In genomic region chr5:151123897-151124751, GRCh38 we compare ENCODE assay signal across 1 cellular context.
A peak's percentile ranks its signal among the peaks of the same experiment; 100 is the strongest.
TF ChIP-seq lines count a peak whose summit lies in the region.

No MANE protein-coding gene starts in this region.

TF ChIP-seq in GM12878, 131 proteins besides CTCF, POLR2A, EP300 and RAD21 (continued from another document and continues in another):
- TF ChIP-seq ATF3 (IDR thresholded peaks at IDR 0.05; ENCODE audit: borderline replicate concordance, extremely low read depth, low read depth, low read length) (no peak), BACH1 (IDR thresholded peaks at IDR 0.05; ENCODE audit: borderline replicate concordance) (peak; percentile 59; the same call in 1 of the 2 replicates), ZBTB40 (IDR thresholded peaks at IDR 0.05; ENCODE audit: borderline replicate concordance) (no peak), BHLHE40 (IDR thresholded peaks at IDR 0.05; ENCODE audit: borderline replicate concordance in 1 of 2, low read depth in 2 of 2, low read length in 1 of 2) (peak; percentile 97 to 99), ETV6 (conservative IDR thresholded peaks at IDR 0.05 in 1 of 2, IDR thresholded peaks at IDR 0.05 in 1 of 2; ENCODE audit: borderline replicate concordance in 1 of 2, low read depth in 1 of 2) (no peak), MYB (IDR thresholded peaks at IDR 0.05; ENCODE audit: borderline replicate concordance, low read depth, low read length) (no peak), RAD51 (IDR thresholded peaks at IDR 0.05) (no peak), RUNX3 (IDR thresholded peaks at IDR 0.05; ENCODE audit: low read length) (peak; percentile 93), FOXM1 (IDR thresholded peaks at IDR 0.05; ENCODE audit: low read depth, low read length) (peak; percentile 98), NBN (IDR thresholded peaks at IDR 0.05) (peak; percentile 98), TAF1 (IDR thresholded peaks at IDR 0.05; ENCODE audit: borderline replicate concordance, low read depth, low read length) (no peak), BCL11A (IDR thresholded peaks at IDR 0.05; ENCODE audit: low read depth, low read length) (peak; percentile 91), GABPA (IDR thresholded peaks at IDR 0.05; ENCODE audit: low read depth) (no peak), STAT1 (conservative IDR thresholded peaks at IDR 0.05) (peak; percentile 68; the same call in 1 of the 2 replicates), EGR1 (IDR thresholded peaks at IDR 0.05; ENCODE audit: borderline replicate concordance in 1 of 2, low read depth in 2 of 2, low read length in 2 of 2) (peak in 1 of 2 experiments; percentile 96; a peak in 2 of 3 replicates), SMARCA5 (IDR thresholded peaks at IDR 0.05) (peak; percentile 88), MTA3 (IDR thresholded peaks at IDR 0.05; ENCODE audit: borderline replicate concordance, low read length) (0 out of 2 replicates have a peak, but pooled peaks have one; percentile 69), POLR2AphosphoS2 (IDR thresholded peaks at IDR 0.05; ENCODE audit: low read depth, low read length) (no peak; the same call in 1 of the 2 replicates), EED (IDR thresholded peaks at IDR 0.05; ENCODE audit: low read depth) (peak; percentile 80), IKZF2 (IDR thresholded peaks at IDR 0.05) (peak; percentile 96), SIN3A (IDR thresholded peaks at IDR 0.05; ENCODE audit: low read depth, low read length) (no peak), NFXL1 (IDR thresholded peaks at IDR 0.05; ENCODE audit: borderline replicate concordance) (no peak), JUNB (IDR thresholded peaks at IDR 0.05) (no peak; the same call in 1 of the 2 replicates), RB1 (IDR thresholded peaks at IDR 0.05; ENCODE audit: borderline replicate concordance) (peak; percentile 59; the same call in 1 of the 2 replicates), STAT3 (IDR thresholded peaks at IDR 0.05; ENCODE audit: low read depth, low read length) (no peak), CEBPZ (IDR thresholded peaks at IDR 0.05; ENCODE audit: low read depth, low read length) (no peak), CHD4 (IDR thresholded peaks at IDR 0.05) (no peak), MEF2B (IDR thresholded peaks at IDR 0.05; ENCODE audit: partially characterized antibody, poor library complexity, severe bottlenecking) (peak; percentile 100), NR2C2 (IDR thresholded peaks at IDR 0.05; ENCODE audit: borderline replicate concordance, control insufficient read depth, insufficient read length, low read depth) (no peak), CBFB (IDR thresholded peaks at IDR 0.05; ENCODE audit: low read depth) (peak; percentile 81; the same call in 1 of the 2 replicates), HSF1 (IDR thresholded peaks at IDR 0.05; ENCODE audit: low read depth, low read length) (no peak), SMAD1 (IDR thresholded peaks at IDR 0.05; ENCODE audit: low read depth, partially characterized antibody) (peak; percentile 50), ZBTB33 (IDR thresholded peaks at IDR 0.05) (no peak), E2F4 (IDR thresholded peaks at IDR 0.05; ENCODE audit: low read depth, low read length) (0 out of 2 replicates have a peak, but pooled peaks have one; percentile 39), ZBTB4 (CRISPR knock-in tag; IDR thresholded peaks at IDR 0.05) (no peak), MTA2 (IDR thresholded peaks at IDR 0.05; ENCODE audit: low read depth) (peak; percentile 92), WRNIP1 (IDR thresholded peaks at IDR 0.05; ENCODE audit: borderline replicate concordance, low read depth, low read length) (0 out of 2 replicates have a peak, but pooled peaks have one; percentile 25), HDAC6 (IDR thresholded peaks at IDR 0.05; ENCODE audit: unreplicated experiment) (no peak), ZNF207 (IDR thresholded peaks at IDR 0.05; ENCODE audit: borderline replicate concordance) (peak; percentile 9; the same call in 1 of the 2 replicates), PAX5 (IDR thresholded peaks at IDR 0.05; ENCODE audit: borderline replicate concordance, low read depth, low read length) (peak; percentile 92), JUND (IDR thresholded peaks at IDR 0.05; ENCODE audit: low read depth, low read length) (no peak), IKZF1 (conservative IDR thresholded peaks at IDR 0.05) (peak; percentile 94), NR2F1 (conservative IDR thresholded peaks at IDR 0.05) (peak; percentile 99), BMI1 (IDR thresholded peaks at IDR 0.05; ENCODE audit: borderline replicate concordance) (peak; percentile 83), E2F8 (IDR thresholded peaks at IDR 0.05; ENCODE audit: low read depth, partially characterized antibody) (peak; percentile 32), CHD2 (IDR thresholded peaks at IDR 0.05; ENCODE audit: borderline replicate concordance, low read depth, low read length) (peak; percentile 93)
